Comparison of ENCODE assay signal across 23 cellular contexts in genomic region chr17:69232650-69233049, GRCh38. TPM values are rescaled to one million over a fixed set of nuclear protein-coding genes. Genes with fewer than 3 reads are reported as not detected.
A peak's percentile ranks its signal among the peaks of the same experiment; 100 is the strongest.
DNase-seq lines count a peak whose midpoint lies in the region; ATAC-seq, FAIRE-seq and TF ChIP-seq lines count a peak whose summit lies in the region.
"Had no signal": no experiment of that assay in that cellular context is flagged by ENCODE, and none has a peak within 500 bp of the region (broad histone marks: within the 10 kb centered on the region; RNA-seq: fewer than 3 reads in every experiment).

No MANE protein-coding gene starts in this region.

- RAD21 ChIA-PET in GM12878 (lab: Charles Lee; ENCODE audit: unreplicated experiment): interaction anchor here (1.0 to 1.6 kb wide), 2 partner anchors 12 to 165 kb away, joined by 3 to 6 read pairs; no protein-coding TSS in a partner anchor

- H3K4me3 ChIP-seq in HepG2 (replicated peaks in 1 of 3; ENCODE audit: insufficient read depth in 1 of 3, low read depth in 2 of 3, low read length in 3 of 3): no peak overlapping the region
- no peak overlapping the region for H3K4me3 ChIP-seq in right lobe of liver
- H3K4me3 ChIP-seq in GM12878: no peak overlapping the region
- H3K4me3 ChIP-seq in GM23248: no peak overlapping the region
- H3K4me3 ChIP-seq: BLaER1, HAP-1 had no signal

- H3K9ac ChIP-seq in HepG2 (ENCODE audit: insufficient read depth, low read depth, low read length): no peak overlapping the region
- H3K9ac ChIP-seq in GM12878 (ENCODE audit: control insufficient read depth, insufficient read depth, low read length): no peak overlapping the region
- H3K9ac ChIP-seq in GM23248: no peak overlapping the region
- H3K9ac ChIP-seq: BLaER1 had no signal

- peaks cover 8% of the 10 kb centered on the region for H3K4me1 Mint-ChIP-seq in Calu3 (ENCODE audit: low read depth, unreplicated experiment)

- TF ChIP-seq CTCF in HepG2 (CRISPR knock-in tag; IDR thresholded peaks at IDR 0.05) (no peak), right lobe of liver (IDR thresholded peaks at IDR 0.05) (no peak), GM12878 (IDR thresholded peaks at IDR 0.05 in 2 of 3, conservative IDR thresholded peaks at IDR 0.05 in 1 of 3; ENCODE audit: control insufficient read depth in 2 of 3, extremely low read depth in 1 of 3, insufficient read depth in 1 of 3, low read depth in 3 of 3, low read length in 3 of 3) (no peak), Calu3 (IDR thresholded peaks at IDR 0.05; ENCODE audit: unreplicated experiment) (no peak)

- TF ChIP-seq EP300 in HepG2 (IDR thresholded peaks at IDR 0.05; ENCODE audit: low read depth in 2 of 2, low read length in 2 of 2) (no peak), HepG2 (CRISPR knock-in tag; IDR thresholded peaks at IDR 0.05; ENCODE audit: borderline replicate concordance) (no peak), GM12878 (IDR thresholded peaks at IDR 0.05; ENCODE audit: borderline replicate concordance in 1 of 2, control insufficient read depth in 1 of 2, low read depth in 2 of 2, low read length in 2 of 2) (no peak)

- no peak overlapping the region for H3K4me3 Mint-ChIP-seq in Calu3 (ENCODE audit: low read depth, unreplicated experiment)
- H3K4me3 Mint-ChIP-seq: B cell; CD4-positive, CD25-positive, alpha-beta regulatory T cell; CD8-positive, alpha-beta memory T cell had no signal

- no peak for FAIRE-seq in HepG2 (lab: Jason Lieb, UNC)
- FAIRE-seq in GM12878 (lab: Jason Lieb, UNC): no peak
- FAIRE-seq: A204.1, GM12891, GM18507, H54 had no signal

- H3K9me3 ChIP-seq in HepG2 (ENCODE audit: low read length): peaks cover 13% of the 10 kb centered on the region
- no peaks in the 10 kb centered on the region for H3K9me3 ChIP-seq in right lobe of liver
- peaks cover 8% of the 10 kb centered on the region for H3K9me3 ChIP-seq in GM12878 (replicated peaks; ENCODE audit: control insufficient read depth, insufficient read depth, low read length)
- H3K9me3 ChIP-seq in GM23248 (ENCODE audit: low read depth): no peaks in the 10 kb centered on the region
- H3K9me3 ChIP-seq: HAP-1 had no signal

- BruUV-seq in HepG2 (replicated peaks; lab: Mats Ljungman, UMichigan) (no TSS peak), GM12878 (replicated peaks; lab: Mats Ljungman, UMichigan) (no TSS peak), Calu3 (replicated peaks; lab: Mats Ljungman, UMichigan) (no TSS peak)

- DNase-seq in DMS 273 (lab: John Stamatoyannopoulos, UW; ENCODE audit: unreplicated experiment) (peak; percentile 9), DMS 273 treated with DMSO at 0.1 percent for 48 hours (lab: John Stamatoyannopoulos, UW) (no peak), HepG2 (ENCODE audit: low spot score) (no peak), right lobe of liver (no peak), GM12878 (ENCODE audit: low read depth, low spot score) (no peak), left kidney (ENCODE audit: low read depth, low spot score) (peak; percentile 18), Calu3 (no peak), GM23248 (no peak)
- DNase-seq: CD4-positive, CD25-positive, alpha-beta regulatory T cell; CD8-positive, alpha-beta memory T cell; DMS79; EL; GDM1; GOT3 had no signal

- intact Hi-C loops in HepG2 (cut with micrococcal nuclease; ENCODE audit: unreplicated experiment): loop anchor here (10.0 kb wide), 1 partner anchor 148 kb away; no protein-coding TSS in a partner anchor
- intact Hi-C loops in right lobe of liver (cut with DNase I): no loop called here
- intact Hi-C loops in GM12878 (cut with micrococcal nuclease; ENCODE audit: unreplicated experiment): loop anchor here (5.0 kb wide), 1 partner anchor 700 kb away; no protein-coding TSS in a partner anchor
- intact Hi-C loops in Calu3 (cut with micrococcal nuclease; ENCODE audit: unreplicated experiment): loop anchor here (10.0 kb wide), 2 partner anchors 328 to 698 kb away; no protein-coding TSS in a partner anchor

- H3K27ac Mint-ChIP-seq in Calu3 (ENCODE audit: unreplicated experiment): no peak overlapping the region
- H3K27ac Mint-ChIP-seq: B cell; CD4-positive, CD25-positive, alpha-beta regulatory T cell; CD8-positive, alpha-beta memory T cell had no signal

- no peaks in the 10 kb centered on the region for H3K27me3 Mint-ChIP-seq in Calu3 (ENCODE audit: unreplicated experiment)
- H3K27me3 Mint-ChIP-seq: B cell had no signal

- no peaks in the 10 kb centered on the region for H4K20me1 ChIP-seq in HepG2 (ENCODE audit: insufficient read depth, low read length)
- H4K20me1 ChIP-seq in GM12878 (ENCODE audit: control insufficient read depth, insufficient read depth): no peaks in the 10 kb centered on the region
- H4K20me1 ChIP-seq in GM23248 (ENCODE audit: insufficient read depth): no peaks in the 10 kb centered on the region
- H4K20me1 ChIP-seq: BLaER1 had no signal

- POLR2A ChIA-PET in HepG2 (lab: Yijun Ruan, JAX): no interaction called here
- POLR2A ChIA-PET in GM12878 (lab: Charles Lee): no interaction called here

- H2AFZ ChIP-seq in HepG2 (ENCODE audit: low read length) (no peak overlapping the region), GM12878 (ENCODE audit: control insufficient read depth, low read depth, low read length) (no peak overlapping the region), GM23248 (no peak overlapping the region)

- CTCF ChIA-PET in HepG2 (lab: Yijun Ruan, JAX; ENCODE audit: low intra/inter-chr PET ratio, low total read pairs) (no interaction called here), GM12878 (lab: Yijun Ruan, JAX) (interaction anchor here (0.6 to 3.8 kb wide), 9 partner anchors 9 to 461 kb away, joined by 3 to 54 read pairs (median 3); no protein-coding TSS in a partner anchor), Calu3 (lab: Charles Lee) (no interaction called here)

- H3K27ac ChIP-seq in HepG2 (ENCODE audit: extremely low read length, insufficient read depth, low read length): no peak overlapping the region
- H3K27ac ChIP-seq in right lobe of liver: no peak overlapping the region
- H3K27ac ChIP-seq in GM12878 (ENCODE audit: control insufficient read depth, insufficient read depth): no peak overlapping the region
- H3K27ac ChIP-seq in GM23248: no peak overlapping the region
- H3K27ac ChIP-seq: 22Rv1, BLaER1, C4-2B had no signal

- SMC1A ChIA-PET in GM12878 (lab: Charles Lee; ENCODE audit: uncharacterized antibody, unreplicated experiment): interaction anchor here (1.0 to 2.2 kb wide), 8 partner anchors 12 to 460 kb away, joined by 3 to 12 read pairs (median 5); no protein-coding TSS in a partner anchor

- H3K27me3 ChIP-seq in HepG2 (ENCODE audit: control insufficient read depth in 1 of 2, insufficient read depth in 2 of 2, low read length in 2 of 2) (no peaks in the 10 kb centered on the region), right lobe of liver (no peaks in the 10 kb centered on the region), GM12878 (replicated peaks in 1 of 2; ENCODE audit: control insufficient read depth in 2 of 2, insufficient read depth in 2 of 2, low read length in 1 of 2) (no peaks in the 10 kb centered on the region), GM23248 (replicated peaks; ENCODE audit: insufficient read depth) (no peaks in the 10 kb centered on the region)
- H3K27me3 ChIP-seq: BLaER1 had no signal

- no peaks in the 10 kb centered on the region for H3K36me3 Mint-ChIP-seq in Calu3 (ENCODE audit: insufficient read depth, unreplicated experiment)
- H3K36me3 Mint-ChIP-seq: CD4-positive, CD25-positive, alpha-beta regulatory T cell had no signal

- TF ChIP-seq RAD21 in HepG2 (CRISPR knock-in tag; IDR thresholded peaks at IDR 0.05) (no peak), GM12878 (IDR thresholded peaks at IDR 0.05; ENCODE audit: insufficient read depth, low read depth, low read length) (no peak)

- H3F3A ChIP-seq in GM23248 (ENCODE audit: insufficient read depth): peaks cover 12% of the 10 kb centered on the region

- no peak for ATAC-seq in HepG2
- ATAC-seq in right lobe of liver: no peak
- no peak for ATAC-seq in GM12878

- peaks cover 7% of the 10 kb centered on the region for H3K4me1 ChIP-seq in HepG2 (ENCODE audit: insufficient read depth, low read length)
- H3K4me1 ChIP-seq in right lobe of liver: peaks cover 0 to 11% (median 0%) of the 10 kb centered on the region in 4 donors
- peaks cover 9% of the 10 kb centered on the region for H3K4me1 ChIP-seq in GM12878 (ENCODE audit: control insufficient read depth, insufficient read depth, low read length)
- H3K4me1 ChIP-seq in GM23248 (ENCODE audit: insufficient read depth): peaks cover 7% of the 10 kb centered on the region; the same call in 1 of the 2 replicates
- H3K4me1 ChIP-seq: HAP-1 had no signal

- no peaks in the 10 kb centered on the region for H3K9me2 ChIP-seq in GM23248 (ENCODE audit: insufficient read depth)

- peaks cover 7% of the 10 kb centered on the region for H3K9me3 Mint-ChIP-seq in Calu3 (ENCODE audit: low read depth, unreplicated experiment)

- no peak for TF ChIP-seq POLR2A in HepG2 (IDR thresholded peaks at IDR 0.05; ENCODE audit: insufficient read depth in 1 of 2, low read depth in 2 of 2, low read length in 2 of 2)
- TF ChIP-seq POLR2A in right lobe of liver (IDR thresholded peaks at IDR 0.05): no peak
- no peak for TF ChIP-seq POLR2A in GM12878 (IDR thresholded peaks at IDR 0.05; ENCODE audit: low read depth, low read length)

- H3K36me3 ChIP-seq in HepG2 (replicated peaks in 1 of 2; ENCODE audit: control insufficient read depth in 1 of 2, insufficient read depth in 2 of 2, low read length in 2 of 2): no peaks in the 10 kb centered on the region
- no peaks in the 10 kb centered on the region for H3K36me3 ChIP-seq in right lobe of liver
- no peaks in the 10 kb centered on the region for H3K36me3 ChIP-seq in GM12878 (ENCODE audit: control insufficient read depth in 2 of 2, insufficient read depth in 2 of 2, low read length in 1 of 2)
- no peaks in the 10 kb centered on the region for H3K36me3 ChIP-seq in GM23248 (ENCODE audit: low read depth)
- H3K36me3 ChIP-seq: BLaER1, HAP-1 had no signal

- H3K4me2 ChIP-seq in HepG2 (ENCODE audit: low read depth, low read length) (no peak overlapping the region), GM12878 (ENCODE audit: control insufficient read depth, insufficient read depth) (no peak overlapping the region), GM23248 (ENCODE audit: unreplicated experiment) (no peak overlapping the region)
- H3K4me2 ChIP-seq: BLaER1 had no signal

- H3K79me2 ChIP-seq in HepG2 (ENCODE audit: insufficient read depth, low read length): no peaks in the 10 kb centered on the region
- H3K79me2 ChIP-seq in GM12878 (ENCODE audit: control insufficient read depth, insufficient read depth, low read length): no peaks in the 10 kb centered on the region
- H3K79me2 ChIP-seq in GM23248 (ENCODE audit: insufficient read depth): no peaks in the 10 kb centered on the region

- in situ Hi-C loops in HepG2 (cut with HindIII; ENCODE audit: extremely low pct_ligation_motif_present, low pct_unique_long_range_greater_than_20kb) (loop anchor here (5.0 to 10.0 kb wide), 2 partner anchors 258 to 455 kb away; no protein-coding TSS in a partner anchor), GM12878 (cut with MboI) (no loop called here), GM23248 (cut with MboI) (loop anchor here (25.0 kb wide), 1 partner anchor 695 kb away; no protein-coding TSS in a partner anchor)

RNA-seq across cellular contexts. Expression of gene ABCA10, which starts 4.0 kb away (rescaled TPM):
- 0.02 TPM in 1 of 2 replicates, not detected in the other for total RNA-seq in HepG2 (2016; rRNA removed; fragmentation: Illumina TruSeq; extraction: Trizol)
- total RNA-seq in HepG2 (2016; cell fraction: cytosol; rRNA removed; fragmentation: Illumina TruSeq; extraction: Trizol; ENCODE audit: low read depth): 0.09 TPM in 1 of 2 replicates, not detected in the other
- 0.17 TPM in 1 of 2 replicates, not detected in the other for total RNA-seq in HepG2 (2016; cell fraction: insoluble cytoplasmic fraction; rRNA removed; fragmentation: Illumina TruSeq; extraction: Trizol)
- total RNA-seq in HepG2 (2016; cell fraction: membrane; rRNA removed; fragmentation: Illumina TruSeq; extraction: Trizol): 0.28 and 0.53 TPM in 2 replicates
- 0.12 and 0.13 TPM in 2 replicates for total RNA-seq in HepG2 (2016; cell fraction: nucleus; rRNA removed; fragmentation: Illumina TruSeq; extraction: Trizol)
- 0.08 and 0.12 TPM in 2 replicates for polyA plus RNA-seq in HepG2 (2011; rRNA removed)
- polyA plus RNA-seq in HepG2 (2011; cell fraction: cytosol; rRNA removed): not detected in 2 replicates
- polyA plus RNA-seq in HepG2 (2011; cell fraction: nucleus; rRNA removed): 0.32 and 0.68 TPM in 2 replicates
- polyA plus RNA-seq in HepG2 (2012): 0.27 and 0.56 TPM in 2 replicates
- polyA plus RNA-seq in HepG2 (2016; cell fraction: cytosol; fragmentation: Illumina TruSeq; extraction: Trizol; ENCODE audit: low read depth): not detected in 2 replicates
- not detected in 2 replicates for polyA plus RNA-seq in HepG2 (2016; cell fraction: insoluble cytoplasmic fraction; fragmentation: Illumina TruSeq; extraction: Trizol; ENCODE audit: low read depth)
- not detected in 2 replicates for polyA plus RNA-seq in HepG2 (2016; cell fraction: membrane; fragmentation: Illumina TruSeq; extraction: Trizol; ENCODE audit: low read depth)
- polyA plus RNA-seq in HepG2 (2016; cell fraction: nucleus; fragmentation: Illumina TruSeq; extraction: Trizol; ENCODE audit: insufficient read depth, low read depth): 0.21 and 0.51 TPM in 2 replicates
- polyA minus RNA-seq in HepG2 (2011; rRNA and poly(A)+ RNA removed; ENCODE audit: low replicate concordance): 0.14 and 0.19 TPM in 2 replicates
- not detected in 2 replicates for polyA minus RNA-seq in HepG2 (2011; cell fraction: cytosol; rRNA and poly(A)+ RNA removed)
- 1.2 and 1.5 TPM in 2 replicates for polyA minus RNA-seq in HepG2 (2011; cell fraction: nucleus; rRNA and poly(A)+ RNA removed)
- 1 to 10 TPM; 1.7 to 4.0 (median 2.0) TPM for total RNA-seq in right lobe of liver
- total RNA-seq in GM12878 (2013; cell fraction: nucleolus; rRNA removed): 23.0 and 23.8 TPM in 2 replicates
- total RNA-seq in GM12878 (2014; rRNA removed): 0.85 and 2.7 TPM in 2 replicates
- total RNA-seq in GM12878 (2014; rRNA removed; fragmentation: Illumina TruSeq; extraction: Trizol): 1.4 and 1.6 TPM in 2 replicates
- total RNA-seq in GM12878 (2021): 0.82 and 1.2 TPM in 2 replicates
- 0.68 TPM for polyA plus RNA-seq in GM12878 (2011; ENCODE audit: low read depth)
- 3.0 and 4.5 TPM in 2 replicates for polyA plus RNA-seq in GM12878 (2011; rRNA removed)
- polyA plus RNA-seq in GM12878 (2011; cell fraction: cytosol; rRNA removed): 0.57 and 0.63 TPM in 2 replicates
- 6.4 and 7.8 TPM in 2 replicates for polyA plus RNA-seq in GM12878 (2011; cell fraction: nucleus; rRNA removed)
- 1.3 and 2.0 TPM in 2 replicates for polyA plus RNA-seq in GM12878 (2012)
- 1.2 and 1.3 TPM in 2 replicates for polyA plus RNA-seq in GM12878 (2014; fragmentation: Illumina TruSeq; extraction: Trizol)
- polyA plus RNA-seq in GM12878 (2014; fragmentation: Nextera tagmentation; extraction: Ambion mirVana): under 1 TPM; 0.50 to 0.77 TPM
- 0.98 and 1.2 TPM in 2 replicates for polyA plus RNA-seq in GM12878 (2014; rRNA removed)
- polyA plus RNA-seq in GM12878 (2016; fragmentation: Nextera tagmentation; extraction: Ambion mirVana): under 1 TPM; 0.33 to 0.66 TPM
- polyA minus RNA-seq in GM12878 (2011; rRNA and poly(A)+ RNA removed): 2.8 and 3.6 TPM in 2 replicates
- 0.31 TPM in 1 of 2 replicates, not detected in the other for polyA minus RNA-seq in GM12878 (2011; cell fraction: cytosol; rRNA and poly(A)+ RNA removed)
- polyA minus RNA-seq in GM12878 (2011; cell fraction: nucleus; rRNA and poly(A)+ RNA removed): 5.9 and 7.1 TPM in 2 replicates
- 0.17 and 0.28 TPM in 2 replicates for total RNA-seq in Calu3 (2022)
- 0.11 and 0.13 TPM in 2 replicates for total RNA-seq in GM23248 (2014; rRNA removed; shearing (Covaris generic))
- polyA plus RNA-seq in GM23248 (2016; fragmentation: Nextera tagmentation; extraction: Ambion mirVana): 0.09 and 0.23 TPM in 2 replicates
- polyA plus RNA-seq: CD8-positive, alpha-beta memory T cell had no signal

Comparison
In these comparisons a context has a peak if more than half of its experiments do, and no peak if none do; other contexts are left out.
1. DNase-seq: peak in DMS 273 (single experiment) and left kidney (single experiment); none in DMS 273 treated with DMSO at 0.1 percent for 48 hours (single experiment), HepG2 (single experiment), right lobe of liver (0 of 3), GM12878 (single experiment), Calu3 (single experiment) and GM23248 (single experiment).
2. intact Hi-C loops: an anchor here in HepG2 (10.0 kb wide), GM12878 (5.0 kb wide) and Calu3 (10.0 kb wide); none called in right lobe of liver.